17 cellular contexts compared by ENCODE assay signal in the genomic region with DNA sequence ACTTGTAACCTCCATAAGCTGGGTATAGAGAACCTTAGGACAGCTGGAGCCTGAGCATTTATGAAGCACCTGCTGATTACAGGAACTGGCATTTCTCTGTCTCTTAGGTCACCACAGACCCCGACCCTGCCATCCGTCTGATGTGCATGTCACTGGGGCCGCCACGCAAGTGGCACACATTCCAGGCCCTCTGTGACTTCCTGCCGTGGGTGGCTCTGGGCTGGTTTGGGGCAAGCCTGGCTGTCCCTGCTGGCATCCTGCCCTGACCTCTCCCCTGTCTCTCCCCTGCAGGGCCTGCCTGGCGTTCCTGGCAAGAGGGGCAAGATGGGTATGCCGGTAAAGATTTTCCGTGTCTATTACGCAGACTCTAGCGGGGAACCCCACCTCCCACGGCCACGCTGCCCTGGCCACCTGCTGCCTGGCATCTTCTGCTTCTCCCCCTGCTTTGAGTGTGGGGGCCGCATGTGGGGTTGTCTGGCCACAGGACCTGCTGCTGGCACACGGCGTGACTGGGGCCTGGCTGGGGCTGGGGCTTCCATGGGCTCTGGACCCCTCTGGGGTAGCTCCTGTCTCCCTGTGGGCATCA. TPM values are rescaled to one million over a fixed set of nuclear protein-coding genes. Genes with fewer than 3 reads are reported as not detected.
DNase-seq lines count a peak whose midpoint lies in the region; ATAC-seq and TF ChIP-seq lines count a peak whose summit lies in the region.
"Had no signal": no experiment of that assay in that cellular context is flagged by ENCODE, and none has a peak within 500 bp of the region (broad histone marks: within the 10 kb centered on the region; RNA-seq: fewer than 3 reads in every experiment).

No MANE protein-coding gene starts in this region.

- no peaks in the 10 kb centered on the region for H3K79me2 ChIP-seq in osteoblast (ENCODE audit: insufficient read depth, low read length)

- H4K20me1 ChIP-seq in BLaER1 (no peaks in the 10 kb centered on the region), osteoblast (ENCODE audit: insufficient read depth, low read length) (no peaks in the 10 kb centered on the region)
- H4K20me1 ChIP-seq in BLaER1 treated with 17β-estradiol and CSF1 and Interleukin-3, amounts not matched to agents 10 nM and 100 nM = peaks cover 0 to 48% (median 6%) of the 10 kb centered on the region in 11 experiments; a peak in 10 of 22 replicates

- H3K27me3 ChIP-seq in BLaER1 (no peaks in the 10 kb centered on the region), lower lobe of right lung (ENCODE audit: low read depth) (no peaks in the 10 kb centered on the region), osteoblast (ENCODE audit: insufficient read depth, low read length) (no peaks in the 10 kb centered on the region), dorsolateral prefrontal cortex (no peaks in the 10 kb centered on the region)
- no peaks in the 10 kb centered on the region for H3K27me3 ChIP-seq in BLaER1 treated with 17β-estradiol and CSF1 and Interleukin-3, amounts not matched to agents 10 nM and 100 nM
- H3K27me3 ChIP-seq: BE2C had no signal

- peak overlapping the region; percentile 57 for H3K4me2 ChIP-seq in BLaER1
- H3K4me2 ChIP-seq in BLaER1 treated with 17β-estradiol and CSF1 and Interleukin-3, amounts not matched to agents 10 nM and 100 nM = peak overlapping the region in 7 of 11 experiments; percentile 17 to 65 (median 55); a peak in 12 of 22 replicates
- H3K4me2 ChIP-seq in osteoblast (ENCODE audit: insufficient read depth, low read length) = no peak overlapping the region
- H3K4me2 ChIP-seq: GM23338 had no signal

- intact Hi-C loops in lower lobe of right lung (cut with DNase I) (no loop called here), dorsolateral prefrontal cortex (cut with DNase I) (no loop called here)

- H3K9me3 ChIP-seq in BLaER1 (no peaks in the 10 kb centered on the region), lower lobe of right lung (no peaks in the 10 kb centered on the region), osteoblast (ENCODE audit: low read depth, low read length) (no peaks in the 10 kb centered on the region)
- H3K9me3 ChIP-seq in BLaER1 treated with 17β-estradiol and CSF1 and Interleukin-3, amounts not matched to agents 10 nM and 100 nM (replicated peaks in 1 of 11) = no peaks in the 10 kb centered on the region
- H3K9me3 ChIP-seq: BE2C had no signal

- no peak for TF ChIP-seq CTCF in lower lobe of right lung (IDR thresholded peaks at IDR 0.05)
- TF ChIP-seq CTCF in osteoblast (IDR thresholded peaks at IDR 0.05; ENCODE audit: extremely low read depth, low read depth, low read length) = no peak
- TF ChIP-seq CTCF in dorsolateral prefrontal cortex (IDR thresholded peaks at IDR 0.05 in 54 of 56, conservative IDR thresholded peaks at IDR 0.05 in 2 of 56; ENCODE audit: low read depth in 1 of 56, partially characterized antibody in 56 of 56) = no peak

- H3K4me1 ChIP-seq in BLaER1 (peaks cover 57% of the 10 kb centered on the region), lower lobe of right lung (peaks cover 2% of the 10 kb centered on the region), osteoblast (ENCODE audit: insufficient read depth, low read length) (peaks cover 14% of the 10 kb centered on the region)
- peaks cover 0 to 61% (median 45%) of the 10 kb centered on the region in 10 experiments; a peak in 15 of 20 replicates for H3K4me1 ChIP-seq in BLaER1 treated with 17β-estradiol and CSF1 and Interleukin-3, amounts not matched to agents 10 nM and 100 nM
- H3K4me1 ChIP-seq: BE2C had no signal

- no peak for TF ChIP-seq POLR2A in erythroblast (IDR thresholded peaks at IDR 0.05; ENCODE audit: low read length)

- H3K36me3 ChIP-seq in BLaER1 (peaks cover 97% of the 10 kb centered on the region), lower lobe of right lung (no peaks in the 10 kb centered on the region), osteoblast (ENCODE audit: insufficient read depth, low read length) (peaks cover 12% of the 10 kb centered on the region)
- H3K36me3 ChIP-seq in BLaER1 treated with 17β-estradiol and CSF1 and Interleukin-3, amounts not matched to agents 10 nM and 100 nM = peaks cover 76 to 100% (median 94%) of the 10 kb centered on the region in 11 experiments
- H3K36me3 ChIP-seq: BE2C had no signal

- no peak for ATAC-seq in lower lobe of right lung
- ATAC-seq: GM23338 had no signal

- H2AFZ ChIP-seq in osteoblast (ENCODE audit: low read length) = no peak overlapping the region
- H2AFZ ChIP-seq: GM23338 had no signal

- H3K4me3 ChIP-seq in BLaER1 = no peak overlapping the region
- H3K4me3 ChIP-seq in BLaER1 treated with 17β-estradiol and CSF1 and Interleukin-3, amounts not matched to agents 10 nM and 100 nM = no peak overlapping the region
- H3K4me3 ChIP-seq in lower lobe of right lung = no peak overlapping the region
- H3K4me3 ChIP-seq in osteoblast (ENCODE audit: insufficient read depth, low read length) = no peak overlapping the region
- no peak overlapping the region for H3K4me3 ChIP-seq in dorsolateral prefrontal cortex
- H3K4me3 ChIP-seq: GM23338 had no signal

- H3K27ac ChIP-seq in BLaER1 (peak overlapping the region; percentile 8; the same call in 1 of the 2 replicates), lower lobe of right lung (no peak overlapping the region), osteoblast (ENCODE audit: low read depth, low read length) (no peak overlapping the region), dorsolateral prefrontal cortex (no peak overlapping the region)
- H3K27ac ChIP-seq in BLaER1 treated with 17β-estradiol and CSF1 and Interleukin-3, amounts not matched to agents 10 nM and 100 nM = no peak overlapping the region
- H3K27ac ChIP-seq: HL-60 had no signal

- H3K9ac ChIP-seq in BLaER1 = peak overlapping the region; percentile 8; the same call in 1 of the 2 replicates
- H3K9ac ChIP-seq in BLaER1 treated with 17β-estradiol and CSF1 and Interleukin-3, amounts not matched to agents 10 nM and 100 nM = no peak overlapping the region

- DNase-seq in lower lobe of right lung = peak; percentile 42
- DNase-seq in osteoblast (ENCODE audit: insufficient read length, low spot score, missing footprints) = peak; percentile 77
- no peak for DNase-seq in NCI-H146 treated with DMSO at 0.1 percent for 48 hours (lab: John Stamatoyannopoulos, UW; ENCODE audit: unreplicated experiment)
- no peak for DNase-seq in dorsolateral prefrontal cortex
- DNase-seq in erythroblast (lab: John Stamatoyannopoulos, UW) = no peak
- DNase-seq: ACHN; BE2C; CD4-positive, alpha-beta memory T cell; DMS153; DMS79; GDM1; HCEC 1CT; IMR-90 had no signal

RNA-seq across cellular contexts. Expression of a gene that starts 55.4 kb away (rescaled TPM):
- 13.0 TPM for total RNA-seq in lower lobe of right lung
- 10.1 and 11.8 TPM in 2 replicates for total RNA-seq in osteoblast
- 10 to 100 TPM in 55 of 120 experiments, 1 to 10 TPM in 65; 2.5 to 32.9 (median 9.7) TPM for total RNA-seq in dorsolateral prefrontal cortex

Comparison
In these comparisons a context has a peak if more than half of its experiments do, and no peak if none do; other contexts are left out.
1. DNase-seq: peak in lower lobe of right lung (single experiment) and osteoblast (single experiment); none in NCI-H146 treated with DMSO at 0.1 percent for 48 hours (single experiment), dorsolateral prefrontal cortex (0 of 10) and erythroblast (0 of 2).